24 cellular contexts compared by ENCODE assay signal in the genomic region with DNA sequence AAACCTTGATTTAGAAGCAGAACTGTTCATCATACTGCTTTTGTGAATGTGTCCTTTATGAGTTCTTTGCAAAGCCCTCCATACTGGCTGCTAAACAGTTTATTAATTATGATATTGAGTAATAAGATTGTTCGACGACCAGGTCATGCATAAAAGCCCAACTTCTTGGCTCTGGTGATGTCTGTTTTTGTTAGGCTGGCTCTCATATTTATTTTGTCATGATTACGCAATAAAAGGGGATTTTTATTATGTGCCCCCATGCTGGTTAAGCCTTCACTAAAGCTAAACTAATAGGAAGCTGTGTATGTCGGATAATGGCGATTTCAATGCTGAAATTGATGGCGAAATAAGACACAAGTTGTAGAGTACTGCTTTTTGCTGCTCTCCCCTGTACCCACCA.
"Had no signal": no experiment of that assay in that cellular context is flagged by ENCODE, and none has a peak within 500 bp of the region (broad histone marks: within the 10 kb centered on the region; RNA-seq: fewer than 3 reads in every experiment).

No MANE protein-coding gene starts in this region.

- ATAC-seq: left colon; stimulated activated memory B cell treated with anti-CD40 and anti-IgM and Interleukin-4, amounts not matched to agents 10 μg/mL and 1 μg/mL and 100 μg/mL, for 72 hours had no signal

- H3K27me3 Mint-ChIP-seq: activated B cell treated with CpG ODN at 0.5 μM for 24 hours; stimulated activated memory B cell treated with anti-CD40 and anti-IgM and Interleukin-4, amounts not matched to agents 10 μg/mL and 1 μg/mL and 100 μg/mL, for 72 hours had no signal

- H3K36me3 Mint-ChIP-seq: activated CD4-positive, alpha-beta memory T cell treated with anti-CD3 and anti-CD28 coated beads for 36 hours; activated naive CD8-positive, alpha-beta T cell treated with anti-CD3 and anti-CD28 coated beads, Interleukin-2, amount 10 ng/mL, durations not matched to agents 7 days and 5 days; stimulated activated memory B cell treated with anti-CD40 and anti-IgM and Interleukin-4, amounts not matched to agents 10 μg/mL and 1 μg/mL and 100 μg/mL, for 72 hours had no signal

- H3K4me1 ChIP-seq: body of pancreas, spleen, upper lobe of left lung had no signal

- H3K4me3 Mint-ChIP-seq: activated B cell treated with CpG ODN at 0.5 μM for 24 hours; activated CD4-positive, alpha-beta memory T cell treated with anti-CD3 and anti-CD28 coated beads for 36 hours; activated naive CD8-positive, alpha-beta T cell treated with anti-CD3 and anti-CD28 coated beads, Interleukin-2, amount 10 ng/mL, durations not matched to agents 7 days and 5 days; central memory CD8-positive, alpha-beta T cell; mesothelial cell of epicardium; nephron progenitor cell; stimulated activated memory B cell treated with anti-CD40 and anti-IgM and Interleukin-4, amounts not matched to agents 10 μg/mL and 1 μg/mL and 100 μg/mL, for 72 hours had no signal

- H3K4me1 Mint-ChIP-seq: activated B cell treated with CpG ODN at 0.5 μM for 24 hours; activated naive CD8-positive, alpha-beta T cell treated with anti-CD3 and anti-CD28 coated beads, Interleukin-2, amount 10 ng/mL, durations not matched to agents 7 days and 5 days; central memory CD8-positive, alpha-beta T cell; nephron progenitor cell; stimulated activated memory B cell treated with anti-CD40 and anti-IgM and Interleukin-4, amounts not matched to agents 10 μg/mL and 1 μg/mL and 100 μg/mL, for 72 hours had no signal

- H3K9me3 ChIP-seq: body of pancreas, thoracic aorta, upper lobe of left lung had no signal

- H3K27ac ChIP-seq: coronary artery, hepatocyte, spleen, thoracic aorta, upper lobe of left lung had no signal

- H3K4me2 ChIP-seq: hepatocyte had no signal

- H2AFZ ChIP-seq: hepatocyte had no signal

- H3K4me3 ChIP-seq: body of pancreas, coronary artery, hepatocyte, lung, spleen, thoracic aorta, upper lobe of left lung had no signal

- H3K27ac Mint-ChIP-seq: activated B cell treated with CpG ODN at 0.5 μM for 24 hours; activated CD4-positive, alpha-beta memory T cell treated with anti-CD3 and anti-CD28 coated beads for 36 hours; activated naive CD8-positive, alpha-beta T cell treated with anti-CD3 and anti-CD28 coated beads, Interleukin-2, amount 10 ng/mL, durations not matched to agents 7 days and 5 days; mesothelial cell of epicardium; nephron progenitor cell; stimulated activated memory B cell treated with anti-CD40 and anti-IgM and Interleukin-4, amounts not matched to agents 10 μg/mL and 1 μg/mL and 100 μg/mL, for 72 hours had no signal

- H3K9me3 Mint-ChIP-seq: activated B cell treated with CpG ODN at 0.5 μM for 24 hours; central memory CD8-positive, alpha-beta T cell; stimulated activated memory B cell treated with anti-CD40 and anti-IgM and Interleukin-4, amounts not matched to agents 10 μg/mL and 1 μg/mL and 100 μg/mL, for 72 hours had no signal

- DNase-seq: activated B cell treated with CpG ODN at 0.5 μM for 24 hours; activated CD4-positive, alpha-beta memory T cell treated with anti-CD3 and anti-CD28 coated beads for 36 hours; activated CD4-positive, alpha-beta T cell treated with anti-CD3 and anti-CD28 coated beads for 4 hours; activated naive CD8-positive, alpha-beta T cell treated with anti-CD3 and anti-CD28 coated beads, Interleukin-2, amount 10 ng/mL, durations not matched to agents 7 days and 5 days; activated T-cell treated with anti-CD3 and anti-CD28 coated beads for 4 hours; amygdala; erythroblast; islet precursor cell; left colon; nephron progenitor cell; occipital lobe; spleen; stimulated activated CD4-positive, alpha-beta T cell treated with anti-CD3 and anti-CD28 coated beads, Interleukin-4, amount 100 ng/mL, for 4 hours; T-helper 1 cell; T-helper 9 cell; upper lobe of left lung had no signal

- H3K27me3 ChIP-seq: body of pancreas, hepatocyte, spleen, upper lobe of left lung had no signal

- H3K36me3 ChIP-seq: spleen, thoracic aorta, upper lobe of left lung had no signal
